ENCODE assay signal across 8 cellular contexts in the genomic region with DNA sequence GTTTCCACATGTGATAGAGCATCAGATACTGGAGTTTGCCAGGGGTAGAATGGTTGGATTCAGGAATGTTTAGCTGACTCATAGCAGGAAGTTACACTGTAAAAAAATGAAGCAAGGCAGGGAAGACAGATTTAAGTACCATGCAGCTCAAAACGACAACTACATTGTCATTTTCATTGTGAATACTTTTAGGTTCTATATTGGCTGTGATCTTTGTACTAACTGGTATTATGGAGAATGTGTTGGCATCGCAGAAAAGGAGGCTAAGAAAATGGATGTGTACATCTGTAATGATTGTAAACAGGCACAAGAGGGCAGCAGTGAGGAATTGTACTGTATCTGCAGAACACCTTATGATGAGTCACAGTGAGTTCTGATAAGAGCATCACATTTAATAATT. TPM values are rescaled to one million over a fixed set of nuclear protein-coding genes. Genes with fewer than 3 reads are reported as not detected.
DNase-seq lines count a peak whose midpoint lies in the region; ATAC-seq, FAIRE-seq and TF ChIP-seq lines count a peak whose summit lies in the region.
"Not testable (repeated sequence)": the region's sequence is repeated elsewhere in the genome, so short reads cannot be mapped to it uniquely, and the experiment has no call there.

No MANE protein-coding gene starts in this region.

- 0% methylated on average over 2 of the region's 2 CpGs for whole genome bisulfite sequencing in transverse colon (ENCODE audit: low coverage in 1 of 2), 2 donors

- H3K4me1 ChIP-seq in neutrophil (ENCODE audit: control insufficient read depth in 1 of 2, insufficient read depth in 1 of 2, low read depth in 1 of 2, low read length in 1 of 2); transverse colon: not testable (repeated sequence)

- in situ Hi-C loops in transverse colon (cut with MboI; ENCODE audit: low pct_ligation_motif_present in 1 of 4, low pct_unique_long_range_greater_than_20kb in 1 of 4, low sequenced_read_pairs in 3 of 4), result not testable (repeated sequence)

- not testable (repeated sequence) for H3K27me3 ChIP-seq in neutrophil, transverse colon

- not testable (repeated sequence) for TF ChIP-seq POLR2A in transverse colon (IDR thresholded peaks at IDR 0.05)

- peak overlapping the region; percentile 38 for H3K27ac ChIP-seq in neutrophil
- not testable (repeated sequence) for H3K27ac ChIP-seq in transverse colon

- DNase-seq in NCI-H2227 (lab: John Stamatoyannopoulos, UW; ENCODE audit: unreplicated experiment) (peak; percentile 79), T-helper 2 cell (peak in 3 of 5 experiments; percentile 38 to 80 (median 61)), glomerular endothelial cell (ENCODE audit: extremely low read depth, low read depth, low spot score) (peak; percentile 45), transverse colon (peak; percentile 53)
- peak; percentile 59 for DNase-seq in activated naive CD8-positive, alpha-beta T cell treated with anti-CD3 and anti-CD28 coated beads, Interleukin-2, amount 50 U/mL, for 16 hours (ENCODE audit: low read depth, low spot score)

- ATAC-seq in HG03108 (IDR thresholded peaks at IDR 0.05; ENCODE audit: unreplicated experiment), result peak; percentile 51

- not testable (repeated sequence) for H3K4me3 ChIP-seq in neutrophil (ENCODE audit: low read depth in 1 of 2, low read length in 1 of 2); transverse colon

- not testable (repeated sequence) for H3K36me3 ChIP-seq in neutrophil, transverse colon

- intact Hi-C loops in transverse colon (cut with DNase I; ENCODE audit: low total_unique reads), result not testable (repeated sequence)

- TF ChIP-seq CTCF in neutrophil (IDR thresholded peaks at IDR 0.05) (peak; percentile 78), transverse colon (IDR thresholded peaks at IDR 0.05) (peak; percentile 62 to 87 (median 67))

- TF ChIP-seq EP300 in transverse colon (IDR thresholded peaks at IDR 0.05; ENCODE audit: low read depth), result not testable (repeated sequence)

- peak; percentile 93 for FAIRE-seq in G401.6 (lab: Jason Lieb, UNC)

- not testable (repeated sequence) for H3K9me3 ChIP-seq in neutrophil, transverse colon

RNA-seq across cellular contexts. Expression of a gene that starts 8.2 kb away (rescaled TPM):
- total RNA-seq in glomerular endothelial cell, result 4.2 and 7.2 TPM in 2 replicates
- 1 to 10 TPM in 3 of 4 donors, under 1 TPM in 1; 0.37 to 5.2 (median 4.7) TPM for total RNA-seq in transverse colon
